ENCODE assay signal across 8 cellular contexts in genomic region chr6:41039060-41039998, GRCh38. TPM values are rescaled to one million over a fixed set of nuclear protein-coding genes. Genes with fewer than 3 reads are reported as not detected.
DNase-seq lines count a peak whose midpoint lies in the region; TF ChIP-seq lines count a peak whose summit lies in the region.

Gene UNC5CL (minus strand): TSS chr6:41039221. CDS start chr6:41035074, 4,147 bp downstream.

- CTCF ChIA-PET in AG04450 (lab: Charles Lee): interaction anchor here (0.8 to 6.2 kb wide), 11 partner anchors 11 to 1058 kb away, joined by 3 to 51 read pairs (median 4); no protein-coding TSS in a partner anchor

- peak within 1 kb of the TSS; percentile 97 for H3K27ac Mint-ChIP-seq in progenitor cell of endocrine pancreas

- DNase-seq in AG04450 (ENCODE audit: low read depth, low spot score) (no peak), GM13976 (ENCODE audit: low spot score) (peak; percentile 79), NCI-H69 (lab: John Stamatoyannopoulos, UW) (peak; percentile 75), fibroblast of mammary gland (ENCODE audit: low read depth) (peak; percentile 15), progenitor cell of endocrine pancreas (ENCODE audit: low spot score, unreplicated experiment) (no peak), posterior vena cava (ENCODE audit: low spot score) (no peak), NOMO-1 treated with DMSO at 0.1 percent for 48 hours (lab: John Stamatoyannopoulos, UW; ENCODE audit: unreplicated experiment) (no peak)
- peak; percentile 50 for DNase-seq in activated T-cell treated with anti-CD3 and anti-CD28 coated beads, Interleukin-2, amount 50 U/mL, for 1 hour

- peaks cover 21% of the 10 kb centered on the region for H3K27me3 ChIP-seq in AG04450 (ENCODE audit: control insufficient read depth, insufficient read depth, low read length)

- H3K4me1 Mint-ChIP-seq in progenitor cell of endocrine pancreas (ENCODE audit: low read depth): peaks cover 32% of the 10 kb centered on the region

- H3K27me3 Mint-ChIP-seq in progenitor cell of endocrine pancreas: no peaks in the 10 kb centered on the region

- TF ChIP-seq CTCF in AG04450 (IDR thresholded peaks at IDR 0.05; ENCODE audit: low read depth, low read length): peak; percentile 67
- TF ChIP-seq CTCF in GM13976 (IDR thresholded peaks at IDR 0.05; ENCODE audit: borderline replicate concordance, control extremely low read depth, extremely low read depth, insufficient read depth, missing control alignments): peak; percentile 71
- TF ChIP-seq CTCF in fibroblast of mammary gland (conservative IDR thresholded peaks at IDR 0.05; ENCODE audit: control insufficient read depth, insufficient read depth, low read depth, low read length): peak; percentile 76
- TF ChIP-seq CTCF in progenitor cell of endocrine pancreas (IDR thresholded peaks at IDR 0.05; ENCODE audit: unreplicated experiment): peak; percentile 64

- H3K4me3 Mint-ChIP-seq in progenitor cell of endocrine pancreas (ENCODE audit: low read depth): no peak within 1 kb of the TSS

- no peaks in the 10 kb centered on the region for H3K9me3 Mint-ChIP-seq in progenitor cell of endocrine pancreas (ENCODE audit: low read depth)

- H3K9me3 ChIP-seq in AG04450 (ENCODE audit: control insufficient read depth, insufficient read depth, low read length): no peaks in the 10 kb centered on the region

- in situ Hi-C loops in GM13976 (cut with MboI; ENCODE audit: low sequenced_read_pairs, unreplicated experiment): no loop called here

- H3K36me3 Mint-ChIP-seq in progenitor cell of endocrine pancreas (ENCODE audit: insufficient read depth): no peaks in the 10 kb centered on the region

- no peak within 1 kb of the TSS for H3K27ac ChIP-seq in AG04450 (ENCODE audit: low read depth, low read length)

- POLR2A ChIA-PET in AG04450 (lab: Yijun Ruan, JAX): no interaction called here

- H3K4me3 ChIP-seq in AG04450 (ENCODE audit: low read depth, low read length) (no peak within 1 kb of the TSS), fibroblast of mammary gland (ENCODE audit: control insufficient read depth, low read depth, low read length) (no peak within 1 kb of the TSS)

- intact Hi-C loops in posterior vena cava (cut with DNase I): no loop called here

RNA-seq across cellular contexts. Expression of gene UNC5CL, which starts in this region (rescaled TPM):
- polyA plus RNA-seq in AG04450 (2011; rRNA removed): 0.02 TPM in 2 replicates
- not detected in 2 replicates for polyA minus RNA-seq in AG04450 (2011; rRNA and poly(A)+ RNA removed)
- total RNA-seq in progenitor cell of endocrine pancreas (3.7 and 4.7 TPM in 2 replicates), posterior vena cava (under 1 TPM; 0.42 to 0.52 TPM)

Comparison
In these comparisons a context has a peak if more than half of its experiments do, and no peak if none do; other contexts are left out.
1. DNase-seq: peak in GM13976 (single experiment), NCI-H69 (single experiment), activated T-cell treated with anti-CD3 and anti-CD28 coated beads, Interleukin-2, amount 50 U/mL, for 1 hour (single experiment) and fibroblast of mammary gland (single experiment); none in AG04450 (single experiment), progenitor cell of endocrine pancreas (single experiment), posterior vena cava (single experiment) and NOMO-1 treated with DMSO at 0.1 percent for 48 hours (single experiment).
2. Peak in every context shown above with its lines, with median percentiles within 50 percentile points of each other: CTCF ChIP-seq.